Comparison of ENCODE assay signal across 7 cellular contexts in genomic region chr14:20910822-20911221, GRCh38. TPM values are rescaled to one million over a fixed set of nuclear protein-coding genes. Genes with fewer than 3 reads are reported as not detected.
"Had no signal": no experiment of that assay in that cellular context is flagged by ENCODE, and none has a peak within 500 bp of the region (broad histone marks: within the 10 kb centered on the region; RNA-seq: fewer than 3 reads in every experiment).

No MANE protein-coding gene starts in this region.

RNA-seq across cellular contexts. Expression of gene RNASE3, which starts 19.6 kb away (rescaled TPM):
- total RNA-seq: GM23248, GM23338, H1, H4, H7, H9, HFFc6 had no signal
- polyA plus RNA-seq: GM23248, GM23338, H1 had no signal

RNA-seq across cellular contexts. Expression of gene RNASE2, which starts 44.5 kb away (rescaled TPM):
- total RNA-seq: GM23248, GM23338, H1, H4, H7, H9, HFFc6 had no signal
- polyA plus RNA-seq: GM23248, GM23338, H1 had no signal
